Comparison of ENCODE assay signal across 8 cellular contexts in the genomic region with DNA sequence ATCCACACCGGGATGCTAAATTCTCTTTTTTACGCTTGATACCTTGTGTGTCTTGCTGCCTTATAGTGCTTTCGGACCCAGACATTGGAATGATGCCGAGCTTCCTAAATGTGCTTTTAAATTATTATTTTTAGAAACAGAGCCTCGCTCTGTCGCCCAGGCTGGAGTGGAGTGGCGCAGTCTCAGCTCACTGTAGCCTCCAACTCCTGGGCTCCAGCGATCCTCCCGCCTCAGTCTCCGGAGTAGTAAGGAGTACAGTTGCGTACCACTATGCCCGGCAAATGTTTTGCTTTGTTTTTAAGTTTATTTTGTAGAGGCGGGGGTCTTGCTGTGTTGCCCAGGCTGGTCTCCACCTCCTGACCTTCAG. TPM values are rescaled to one million over a fixed set of nuclear protein-coding genes. Genes with fewer than 3 reads are reported as not detected.
DNase-seq lines count a peak whose midpoint lies in the region; ATAC-seq, FAIRE-seq and TF ChIP-seq lines count a peak whose summit lies in the region.

No MANE protein-coding gene starts in this region.

- peak overlapping the region; percentile 63 for H3K4me3 ChIP-seq in brain microvascular endothelial cell (ENCODE audit: low read depth, low read length)
- H3K4me3 ChIP-seq in lower lobe of right lung = peak overlapping the region; percentile 65
- H3K4me3 ChIP-seq in thymus (ENCODE audit: low read length) = peak overlapping the region; percentile 55

- ATAC-seq in lower lobe of right lung = no peak

- in situ Hi-C loops in brain microvascular endothelial cell (cut with HindIII; ENCODE audit: low pct_ligation_motif_present, low sequenced_read_pairs) = no loop called here

- H3K4me1 ChIP-seq in lower lobe of right lung = peaks cover 13% of the 10 kb centered on the region
- peaks cover 6% of the 10 kb centered on the region for H3K4me1 ChIP-seq in thymus (ENCODE audit: control insufficient read depth, insufficient read depth, low read length)

- H3K36me3 ChIP-seq in brain microvascular endothelial cell (replicated peaks) (no peaks in the 10 kb centered on the region), lower lobe of right lung (no peaks in the 10 kb centered on the region), thymus (ENCODE audit: control insufficient read depth, insufficient read depth) (no peaks in the 10 kb centered on the region)

- WGBS in thymus = 54% methylated on average over 13 of the region's 13 CpGs

- H3K9me3 ChIP-seq in lower lobe of right lung (no peaks in the 10 kb centered on the region), thymus (ENCODE audit: control insufficient read depth) (no peaks in the 10 kb centered on the region)

- H3K27me3 ChIP-seq in brain microvascular endothelial cell (replicated peaks) = peaks cover 15% of the 10 kb centered on the region
- H3K27me3 ChIP-seq in lower lobe of right lung (ENCODE audit: low read depth) = no peaks in the 10 kb centered on the region
- H3K27me3 ChIP-seq in thymus (ENCODE audit: control insufficient read depth, insufficient read depth) = peaks cover 19% of the 10 kb centered on the region

- TF ChIP-seq CTCF in brain microvascular endothelial cell (IDR thresholded peaks at IDR 0.05; ENCODE audit: low read depth, low read length, missing control alignments) (no peak), lower lobe of right lung (IDR thresholded peaks at IDR 0.05) (no peak)

- intact Hi-C loops in lower lobe of right lung (cut with DNase I) = no loop called here

- no peak for FAIRE-seq in HTR-8/SVneo (lab: Jason Lieb, UNC)

- peak; percentile 10 for DNase-seq in activated CD4-positive, alpha-beta T cell treated with anti-CD3 and anti-CD28 coated beads for 48 hours
- DNase-seq in activated CD4-positive, alpha-beta T cell treated with anti-CD3 and anti-CD28 coated beads, Interleukin-2, amount 50 U/mL, for 4 hours = no peak
- DNase-seq in brain microvascular endothelial cell (no peak), lower lobe of right lung (no peak), Kasumi-1 (lab: John Stamatoyannopoulos, UW) (no peak), HTR-8/SVneo (ENCODE audit: insufficient read length, low spot score) (no peak)
- no peak for DNase-seq in activated effector memory CD4-positive, alpha-beta T cell treated with Interleukin-2 at 50 U/mL for 16 hours

- no peak overlapping the region for H3K27ac ChIP-seq in brain microvascular endothelial cell
- H3K27ac ChIP-seq in lower lobe of right lung = peak overlapping the region; percentile 80
- H3K27ac ChIP-seq in thymus (ENCODE audit: low read depth) = no peak overlapping the region

RNA-seq across cellular contexts. Expression of a gene that starts 0.5 kb away (rescaled TPM):
- total RNA-seq in lower lobe of right lung = 2.4 TPM
- polyA plus RNA-seq in thymus = 0.57 TPM

RNA-seq across cellular contexts. Expression of a gene that starts 31.2 kb away (rescaled TPM):
- 12.1 TPM for total RNA-seq in lower lobe of right lung
- polyA plus RNA-seq in thymus = 12.0 TPM
